ENCODE assay signal across 30 cellular contexts in the genomic region with DNA sequence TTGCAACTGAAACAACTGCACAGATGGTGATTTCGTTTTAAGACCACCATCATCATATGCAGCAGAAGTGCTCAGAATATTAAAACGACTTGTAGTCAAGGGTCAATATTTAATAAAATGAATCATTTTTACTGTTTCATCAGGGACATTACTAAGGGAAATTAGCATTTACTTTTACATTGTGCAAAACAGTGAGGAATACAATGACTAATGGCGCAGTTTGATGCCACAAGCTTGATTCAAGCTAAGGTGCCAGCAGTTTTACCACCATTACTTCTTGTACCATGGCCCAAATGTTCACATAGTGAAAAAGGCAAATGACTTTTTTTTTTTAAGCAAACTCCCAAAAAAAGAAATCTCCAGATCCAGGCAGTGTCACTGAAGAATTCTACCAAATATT.
"Had no signal": no experiment of that assay in that cellular context is flagged by ENCODE, and none has a peak within 500 bp of the region (broad histone marks: within the 10 kb centered on the region; RNA-seq: fewer than 3 reads in every experiment).

No MANE protein-coding gene starts in this region.

- H3K27ac Mint-ChIP-seq: immature natural killer cell; mesothelial cell of epicardium; naive B cell; natural killer cell; nephron progenitor cell; neural progenitor cell; progenitor cell of endocrine pancreas; stimulated activated memory B cell treated with anti-CD40 and anti-IgM and Interleukin-4, amounts not matched to agents 10 μg/mL and 1 μg/mL and 100 μg/mL, for 72 hours; stimulated activated naive CD8-positive, alpha-beta T cell treated with anti-CD3 and anti-CD28 coated beads, Interleukin-15, amount 100 ng/mL, for 72 hours; type B pancreatic cell had no signal

- H3K4me1 ChIP-seq: left lung, lower lobe of right lung, neural progenitor cell, right atrium auricular region, right lobe of liver, uterus had no signal

- H3K9me3 Mint-ChIP-seq: neural progenitor cell, type B pancreatic cell had no signal

- H3K9ac ChIP-seq: neural progenitor cell had no signal

- H3K27me3 Mint-ChIP-seq: progenitor cell of endocrine pancreas; stimulated activated memory B cell treated with anti-CD40 and anti-IgM and Interleukin-4, amounts not matched to agents 10 μg/mL and 1 μg/mL and 100 μg/mL, for 72 hours; type B pancreatic cell had no signal

- H3K27me3 ChIP-seq: left lung, neural progenitor cell, ovary, right atrium auricular region, right lobe of liver, tibial nerve, uterus had no signal

- H3K27ac ChIP-seq: left lung, lower lobe of right lung, neural progenitor cell, neutrophil, ovary, right atrium auricular region, right lobe of liver, tibial nerve, uterus had no signal

- H3K4me3 Mint-ChIP-seq: immature natural killer cell; mesothelial cell of epicardium; naive B cell; natural killer cell; nephron progenitor cell; neural progenitor cell; stimulated activated memory B cell treated with anti-CD40 and anti-IgM and Interleukin-4, amounts not matched to agents 10 μg/mL and 1 μg/mL and 100 μg/mL, for 72 hours; stimulated activated naive CD8-positive, alpha-beta T cell treated with anti-CD3 and anti-CD28 coated beads, Interleukin-15, amount 100 ng/mL, for 72 hours; type B pancreatic cell had no signal

- H3K36me3 ChIP-seq: left lung, lower lobe of right lung, neural progenitor cell, neutrophil, ovary, right atrium auricular region, right lobe of liver, tibial nerve, uterus had no signal

- H3K4me2 ChIP-seq: neural progenitor cell, smooth muscle cell had no signal

- H3K9me3 ChIP-seq: left lung, lower lobe of right lung, neutrophil, ovary, right lobe of liver, uterus had no signal

- H3K36me3 Mint-ChIP-seq: immature natural killer cell; mesothelial cell of epicardium; naive B cell; natural killer cell; neural progenitor cell; stimulated activated memory B cell treated with anti-CD40 and anti-IgM and Interleukin-4, amounts not matched to agents 10 μg/mL and 1 μg/mL and 100 μg/mL, for 72 hours; type B pancreatic cell had no signal

- FAIRE-seq: kidney had no signal

- H2AFZ ChIP-seq: neural progenitor cell had no signal

- H3K4me1 Mint-ChIP-seq: mesothelial cell of epicardium; naive B cell; nephron progenitor cell; neural progenitor cell; stimulated activated memory B cell treated with anti-CD40 and anti-IgM and Interleukin-4, amounts not matched to agents 10 μg/mL and 1 μg/mL and 100 μg/mL, for 72 hours; stimulated activated naive CD8-positive, alpha-beta T cell treated with anti-CD3 and anti-CD28 coated beads, Interleukin-15, amount 100 ng/mL, for 72 hours had no signal

- H3K4me3 ChIP-seq: left lung, lower lobe of right lung, neural progenitor cell, ovary, right atrium auricular region, right lobe of liver, smooth muscle cell, tibial nerve, uterus had no signal

- DNase-seq: hypothalamus; immature natural killer cell; kidney; left colon; left lung; lower lobe of right lung; mesendoderm; naive B cell; natural killer cell; nephron progenitor cell; occipital lobe; ovary; right lobe of liver; stimulated activated CD4-positive, alpha-beta T cell treated with anti-CD3 and anti-CD28 coated beads, Interleukin-1b, Interleukin-23, amount 100 ng/mL, for 48 hours; stimulated activated CD4-positive, alpha-beta T cell treated with anti-CD3 and anti-CD28 coated beads, Interleukin-2, amount 100 ng/mL, for 48 hours; stimulated activated CD4-positive, alpha-beta T cell treated with anti-CD3 and anti-CD28 coated beads, Interleukin-4, amount 100 ng/mL, for 4 hours; stimulated activated CD8-positive, alpha-beta memory T cell treated with anti-CD3 and anti-CD28 coated beads, Interleukin-4, amount 100 ng/mL, for 48 hours; stimulated activated naive CD4-positive, alpha-beta T cell treated with Interleukin-2 at 50 U/mL for 16 hours; stimulated activated naive CD8-positive, alpha-beta T cell treated with anti-CD3 and anti-CD28 coated beads, Interleukin-15, amount 100 ng/mL, for 72 hours; substantia nigra; uterus had no signal

- ATAC-seq: left colon; left lung; natural killer cell; right lobe of liver; stimulated activated memory B cell treated with anti-CD40 and anti-IgM and Interleukin-4, amounts not matched to agents 10 μg/mL and 1 μg/mL and 100 μg/mL, for 72 hours; stimulated activated naive CD8-positive, alpha-beta T cell treated with anti-CD3 and anti-CD28 coated beads, Interleukin-15, amount 100 ng/mL, for 72 hours had no signal
